In the genomic region with DNA sequence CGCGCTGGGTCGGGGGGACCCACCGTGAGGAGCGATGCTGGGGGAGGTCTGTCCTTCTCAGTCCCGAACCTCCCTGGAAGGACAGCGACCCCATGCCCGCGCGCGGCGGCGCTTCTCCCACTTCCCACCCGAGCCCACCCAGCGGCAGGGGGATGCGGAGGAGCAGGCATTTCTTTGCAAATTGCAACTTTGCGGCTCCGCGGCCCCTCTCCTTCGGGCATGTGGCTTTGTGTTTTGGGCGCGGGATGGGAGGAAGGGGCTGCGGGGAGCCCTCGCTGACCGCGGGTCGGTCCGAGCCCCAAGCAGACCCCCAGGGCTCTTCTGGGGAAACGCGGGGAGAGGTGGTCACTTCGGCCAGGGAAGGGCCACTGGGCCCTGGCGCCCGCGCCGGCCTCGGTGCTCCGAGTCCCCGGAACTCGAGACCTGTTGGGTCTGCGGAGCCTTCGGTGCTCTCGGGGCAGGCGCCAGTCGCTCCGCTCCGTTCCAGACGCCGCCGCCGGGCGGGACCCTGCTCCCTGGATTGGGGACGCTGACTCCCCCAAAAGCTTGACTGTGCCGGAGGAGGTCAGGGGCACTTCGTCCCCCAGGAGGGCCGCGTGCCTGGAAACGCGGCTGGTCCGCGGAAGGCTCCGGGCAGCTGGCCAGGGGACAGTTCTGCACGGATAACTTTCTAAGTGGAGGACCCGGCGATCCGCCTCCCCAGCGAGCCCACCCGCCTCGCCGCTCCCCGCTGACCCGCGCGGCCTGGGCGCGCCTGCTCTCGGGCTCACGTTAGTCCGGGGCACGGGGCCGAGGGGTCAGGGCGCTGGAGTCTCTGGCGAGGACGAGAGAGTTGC, we compare ENCODE assay signal across 17 cellular contexts.
A peak's percentile ranks its signal among the peaks of the same experiment; 100 is the strongest.
DNase-seq lines count a peak whose midpoint lies in the region; ATAC-seq, FAIRE-seq and TF ChIP-seq lines count a peak whose summit lies in the region.
"Had no signal": no experiment of that assay in that cellular context is flagged by ENCODE, and none has a peak within 500 bp of the region (broad histone marks: within the 10 kb centered on the region; RNA-seq: fewer than 3 reads in every experiment).

No MANE protein-coding gene starts in this region.

- no peak overlapping the region for H2BK20ac ChIP-seq in H9 (ENCODE audit: low read depth, low read length, poor library complexity, severe bottlenecking)

- H4K20me1 ChIP-seq in H9 (ENCODE audit: control insufficient read depth, insufficient read depth, insufficient read length) (no peaks in the 10 kb centered on the region), K562 (replicated peaks; ENCODE audit: control insufficient read depth, insufficient read depth, low read length) (no peaks in the 10 kb centered on the region), GM23248 (ENCODE audit: insufficient read depth) (no peaks in the 10 kb centered on the region)

- CTCF ChIA-PET in K562 (lab: Yijun Ruan, JAX; ENCODE audit: low intra/inter-chr PET ratio) = no interaction called here
- CTCF ChIA-PET in CD8-positive, alpha-beta memory T cell (lab: Charles Lee) = no interaction called here

- peaks cover 4 to 43% (median 4%) of the 10 kb centered on the region in 3 experiments; a peak in 4 of 7 replicates for H3K36me3 Mint-ChIP-seq in H9 (ENCODE audit: insufficient read depth in 1 of 3, low read depth in 3 of 3)
- peaks cover 0 to 7% (median 0%) of the 10 kb centered on the region in 3 donors for H3K36me3 Mint-ChIP-seq in CD8-positive, alpha-beta memory T cell

- DNase-seq in H9 (peak; percentile 38), K562 (ENCODE audit: extremely low read depth in 1 of 4, low spot score in 3 of 4) (no peak), retina (peak; percentile 81), AG20443 (ENCODE audit: low spot score) (no peak), GM23248 (no peak), dermis blood vessel endothelial cell (no peak)
- no peak for DNase-seq in CD8-positive, alpha-beta memory T cell
- DNase-seq: activated CD4-positive, alpha-beta T cell treated with anti-CD3 and anti-CD28 coated beads, Interleukin-2, amount 50 U/mL, for 48 hours; colonic mucosa; NCI-H1105 treated with DMSO at 0.1 percent for 48 hours; small intestine; stimulated activated naive CD4-positive, alpha-beta T cell treated with Interleukin-2 at 50 U/mL for 16 hours had no signal

- no CpG with 5 or more reads among the region's 83 CpGs for WGBS in H9 (ENCODE audit: extremely low coverage, insufficient read length, low lambda C conversion rate)
- WGBS in K562 (ENCODE audit: insufficient coverage, low coverage, missing lambda C conversion rate) = 6% methylated on average over 82 of the region's 83 CpGs
- WGBS in GM23248 (ENCODE audit: low coverage in 1 of 2, low lambda C conversion rate in 2 of 2, missing lambda C conversion rate in 2 of 2), 2 experiments = 5 to 8% methylated on average over 73 to 77 of the region's 83 CpGs

- no peak overlapping the region for H4K8ac ChIP-seq in H9 (replicated peaks; ENCODE audit: insufficient read length, low read depth, low read length)

- no peaks in the 10 kb centered on the region for H3K9me1 ChIP-seq in K562 (ENCODE audit: control insufficient read depth, insufficient read depth, low read length)

- no peak overlapping the region for H4K5ac ChIP-seq in H9 (ENCODE audit: insufficient read length, low read depth, low read length)

- H3K4ac ChIP-seq in H9 (ENCODE audit: low read depth, low read length) = no peak overlapping the region

- no peak for TF ChIP-seq POLR2A in K562 (conservative IDR thresholded peaks at IDR 0.05)

- H3K79me2 ChIP-seq in H9 (ENCODE audit: insufficient read depth, low read length) (no peaks in the 10 kb centered on the region), K562 (ENCODE audit: control insufficient read depth, insufficient read depth, low read length) (no peaks in the 10 kb centered on the region), GM23248 (ENCODE audit: insufficient read depth) (no peaks in the 10 kb centered on the region)

- H3F3A ChIP-seq in GM23248 (ENCODE audit: insufficient read depth) = no peaks in the 10 kb centered on the region

- H3K14ac ChIP-seq in H9 (ENCODE audit: insufficient read depth, low read length) = no peak overlapping the region

- FAIRE-seq in K562 (lab: Jason Lieb, UNC) = no peak
- FAIRE-seq: small intestine had no signal

- H3K9me3 Mint-ChIP-seq in H9 = peaks cover 54 to 79% of the 10 kb centered on the region in 2 experiments
- H3K9me3 Mint-ChIP-seq in CD8-positive, alpha-beta memory T cell = peaks cover 0 to 28% (median 12%) of the 10 kb centered on the region in 5 donors

- in situ Hi-C loops in K562 (cut with MboI) = no loop called here
- in situ Hi-C loops in GM23248 (cut with MboI) = no loop called here

- ATAC-seq in K562 = no peak
- ATAC-seq: HCT116 had no signal

- intact Hi-C loops in K562 (cut with micrococcal nuclease) = no loop called here

- no peak overlapping the region for H4K91ac ChIP-seq in H9 (ENCODE audit: insufficient read length, low read depth, low read length)

- H3K23ac ChIP-seq in H9 (ENCODE audit: insufficient read length, low read depth, low read length) = no peak overlapping the region

- H2BK5ac ChIP-seq in H9 (ENCODE audit: insufficient read length, low read length) = no peak overlapping the region

- H3K27ac Mint-ChIP-seq in H9 = no peak overlapping the region
- no peak overlapping the region for H3K27ac Mint-ChIP-seq in CD8-positive, alpha-beta memory T cell
- H3K27ac Mint-ChIP-seq: activated T-helper 1 cell treated with anti-CD3 and anti-CD28 coated beads, Interleukin-12 subunit alpha, Interleukin-12 subunit beta, Interleukin-2, Interleukin-4 antibody, amounts not matched to agents 30 ng/mL and 10 ng/mL and 1 ng/mL, durations not matched to agents 14 hours and 24 hours and 36 hours; B cell had no signal

- H3K4me2 ChIP-seq in H9 (ENCODE audit: insufficient read depth, insufficient read length, low read length) (peak overlapping the region; percentile 74), K562 (ENCODE audit: insufficient read depth, low read length) (no peak overlapping the region), GM23248 (ENCODE audit: unreplicated experiment) (no peak overlapping the region)

- H3K9me3 ChIP-seq in H9 (ENCODE audit: control insufficient read depth, low read depth, low read length) (peaks cover 6% of the 10 kb centered on the region), K562 (replicated peaks; ENCODE audit: control insufficient read depth, insufficient read depth, low read depth, low read length) (no peaks in the 10 kb centered on the region), iPS-20b (ENCODE audit: insufficient read depth, low read depth, low read length) (no peaks in the 10 kb centered on the region), GM23248 (ENCODE audit: low read depth) (no peaks in the 10 kb centered on the region)
- H3K9me3 ChIP-seq in CD8-positive, alpha-beta memory T cell (ENCODE audit: low read length) = no peaks in the 10 kb centered on the region
- H3K9me3 ChIP-seq: adrenal gland, colonic mucosa had no signal

- H3K36me3 ChIP-seq in K562 (ENCODE audit: control insufficient read depth, insufficient read depth, low read length) (no peaks in the 10 kb centered on the region), iPS-20b (ENCODE audit: insufficient read depth, low read depth, low read length) (no peaks in the 10 kb centered on the region), GM23248 (ENCODE audit: low read depth) (no peaks in the 10 kb centered on the region)
- no peaks in the 10 kb centered on the region for H3K36me3 ChIP-seq in CD8-positive, alpha-beta memory T cell (ENCODE audit: insufficient read depth, low read length)
- H3K36me3 ChIP-seq: adrenal gland, colonic mucosa had no signal

- H2AFZ ChIP-seq in H9 (ENCODE audit: low read length) = no peak overlapping the region
- H2AFZ ChIP-seq in K562 (ENCODE audit: low read depth, low read length) = no peak overlapping the region
- no peak overlapping the region for H2AFZ ChIP-seq in GM23248

- no TSS peak for BruUV-seq in K562 (replicated peaks; lab: Mats Ljungman, UMichigan)

- H3K4me3 ChIP-seq in K562 (no peak overlapping the region), iPS-20b (ENCODE audit: low read length) (peak overlapping the region; percentile 73), GM23248 (no peak overlapping the region)
- no peak overlapping the region for H3K4me3 ChIP-seq in CD8-positive, alpha-beta memory T cell (ENCODE audit: low read length)
- H3K4me3 ChIP-seq: colonic mucosa had no signal

- H3K79me1 ChIP-seq in H9 (ENCODE audit: insufficient read depth, low read depth, low read length, poor library complexity, severe bottlenecking) = no peaks in the 10 kb centered on the region

- H2AK5ac ChIP-seq in H9 (ENCODE audit: insufficient read length, low read length) = no peak overlapping the region

- H3K23me2 ChIP-seq in H9 (ENCODE audit: insufficient read length, low read depth, low read length, poor library complexity, severe bottlenecking) = peaks cover 6% of the 10 kb centered on the region

- no peak overlapping the region for H2BK12ac ChIP-seq in H9 (ENCODE audit: insufficient read length, low read depth, low read length)

- no peak overlapping the region for H3K9ac ChIP-seq in H9 (ENCODE audit: extremely low read depth, insufficient read length, low read length)
- no peak overlapping the region for H3K9ac ChIP-seq in K562 (ENCODE audit: insufficient read depth in 1 of 2, low read depth in 2 of 2, low read length in 2 of 2)
- H3K9ac ChIP-seq in iPS-20b (ENCODE audit: low read depth, low read length) = no peak overlapping the region; the same call in 1 of the 2 replicates
- no peak overlapping the region for H3K9ac ChIP-seq in GM23248

- TF ChIP-seq RAD21 in K562 (CRISPR knock-in tag; conservative IDR thresholded peaks at IDR 0.05 in 1 of 2, IDR thresholded peaks at IDR 0.05 in 1 of 2) = no peak

- H2BK120ac ChIP-seq in H9 (ENCODE audit: low read depth, low read length, poor library complexity, severe bottlenecking) = no peak overlapping the region

- H3K4me1 Mint-ChIP-seq in H9 = 0 out of 4 replicates have a peak, but pooled peaks cover 0 to 2% of the 10 kb centered on the region in 2 experiments
- H3K4me1 Mint-ChIP-seq in CD8-positive, alpha-beta memory T cell = no peaks in the 10 kb centered on the region
- H3K4me1 Mint-ChIP-seq: B cell had no signal

- H3K4me1 ChIP-seq in H9 (ENCODE audit: insufficient read depth, low read length) = no peaks in the 10 kb centered on the region
- H3K4me1 ChIP-seq in K562 (replicated peaks in 1 of 2; ENCODE audit: control insufficient read depth in 2 of 2, insufficient read depth in 2 of 2, low read length in 2 of 2) = peaks cover 0 to 16% of the 10 kb centered on the region in 2 experiments; a peak in 1 of 5 replicates
- H3K4me1 ChIP-seq in iPS-20b (ENCODE audit: insufficient read depth, low read length) = no peaks in the 10 kb centered on the region
- no peaks in the 10 kb centered on the region for H3K4me1 ChIP-seq in GM23248 (ENCODE audit: insufficient read depth)
- H3K4me1 ChIP-seq in CD8-positive, alpha-beta memory T cell (ENCODE audit: insufficient read depth, low read length) = no peaks in the 10 kb centered on the region
- H3K4me1 ChIP-seq: adrenal gland, colonic mucosa had no signal

- no peak overlapping the region for H3K18ac ChIP-seq in H9 (ENCODE audit: insufficient read length, low read depth, low read length)

- TF ChIP-seq EP300 in K562 (IDR thresholded peaks at IDR 0.05; ENCODE audit: low read length) = no peak

- no peaks in the 10 kb centered on the region for H3K9me2 ChIP-seq in GM23248 (ENCODE audit: insufficient read depth)

- H3K27me3 ChIP-seq in H9 (ENCODE audit: insufficient read depth, low read length) = peaks cover 31% of the 10 kb centered on the region; the same call in 1 of the 2 replicates
- H3K27me3 ChIP-seq in K562 (ENCODE audit: control insufficient read depth in 2 of 2, insufficient read depth in 2 of 2, low read length in 2 of 2) = peaks cover 6 to 44% of the 10 kb centered on the region in 2 experiments; a peak in 3 of 5 replicates
- peaks cover 59% of the 10 kb centered on the region for H3K27me3 ChIP-seq in iPS-20b (ENCODE audit: insufficient read depth, low read length)
- no peaks in the 10 kb centered on the region for H3K27me3 ChIP-seq in GM23248 (replicated peaks; ENCODE audit: insufficient read depth)
- no peaks in the 10 kb centered on the region for H3K27me3 ChIP-seq in CD8-positive, alpha-beta memory T cell (ENCODE audit: insufficient read depth, low read length, poor library complexity, severe bottlenecking)
- H3K27me3 ChIP-seq: colonic mucosa had no signal

- H3T11ph ChIP-seq in H9 (ENCODE audit: low read length) = no peak overlapping the region

- TF ChIP-seq CTCF in H9 (conservative IDR thresholded peaks at IDR 0.05) = no peak
- no peak for TF ChIP-seq CTCF in K562 (IDR thresholded peaks at IDR 0.05 in 2 of 3, conservative IDR thresholded peaks at IDR 0.05 in 1 of 3; ENCODE audit: insufficient read depth in 2 of 3, low read depth in 1 of 3, low read length in 3 of 3)

- H3K27me3 Mint-ChIP-seq in H9 (ENCODE audit: low read depth) = peaks cover 4% of the 10 kb centered on the region
- peaks cover 6 to 20% of the 10 kb centered on the region in 2 donors for H3K27me3 Mint-ChIP-seq in CD8-positive, alpha-beta memory T cell

- H3K27ac ChIP-seq in H9 (ENCODE audit: insufficient read length, low read depth, low read length) (no peak overlapping the region), K562 (ENCODE audit: extremely low read depth, low read depth, low read length) (no peak overlapping the region), iPS-20b (ENCODE audit: low read length) (no peak overlapping the region), GM23248 (no peak overlapping the region)
- H3K27ac ChIP-seq in CD8-positive, alpha-beta memory T cell (ENCODE audit: low read depth, low read length) = no peak overlapping the region
- H3K27ac ChIP-seq: adrenal gland, colonic mucosa had no signal

- H3K4me3 Mint-ChIP-seq in H9 = peak overlapping the region in 1 of 2 experiments; percentile 87; a peak in 3 of 5 replicates
- H3K4me3 Mint-ChIP-seq in CD8-positive, alpha-beta memory T cell = no peak overlapping the region
- H3K4me3 Mint-ChIP-seq: activated T-helper 1 cell treated with anti-CD3 and anti-CD28 coated beads, Interleukin-12 subunit alpha, Interleukin-12 subunit beta, Interleukin-2, Interleukin-4 antibody, amounts not matched to agents 30 ng/mL and 10 ng/mL and 1 ng/mL, durations not matched to agents 14 hours and 24 hours and 36 hours; B cell had no signal

- H2BK15ac ChIP-seq in H9 (ENCODE audit: low read depth, low read length) = no peak overlapping the region

- H3K56ac ChIP-seq in H9 (ENCODE audit: insufficient read length, low read depth, low read length) = no peak overlapping the region

- POLR2A ChIA-PET in K562 (lab: Yijun Ruan, JAX) = no interaction called here
- POLR2A ChIA-PET in CD8-positive, alpha-beta memory T cell (lab: Charles Lee) = no interaction called here

Comparison
In these comparisons a context has a peak if more than half of its experiments do, and no peak if none do; other contexts are left out.
1. DNase-seq: peak in H9 (single experiment) and retina (single experiment); none in K562 (0 of 4), AG20443 (single experiment), GM23248 (single experiment), dermis blood vessel endothelial cell (single experiment) and CD8-positive, alpha-beta memory T cell (0 of 5).